22 cellular contexts compared by ENCODE assay signal in the genomic region with DNA sequence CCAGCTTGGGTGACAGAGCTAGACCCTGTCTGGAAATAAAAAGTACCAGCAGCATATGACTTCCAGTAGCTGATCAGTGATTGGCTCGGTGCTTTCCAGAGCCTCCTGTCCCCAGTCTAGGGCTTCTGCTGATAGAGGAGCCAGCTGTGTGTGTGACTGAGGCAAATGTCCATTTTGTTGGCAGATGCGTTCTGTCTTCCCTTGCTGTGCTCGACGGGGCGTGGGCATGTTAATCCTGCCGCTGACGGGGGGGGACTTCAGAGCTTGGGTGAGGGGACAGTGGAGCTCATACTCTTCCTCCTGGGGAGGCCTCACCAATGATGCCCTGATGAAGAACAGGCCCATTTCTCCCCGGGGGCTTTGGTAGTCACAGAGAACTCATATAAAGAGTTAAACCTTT.
"Had no signal": no experiment of that assay in that cellular context is flagged by ENCODE, and none has a peak within 500 bp of the region (broad histone marks: within the 10 kb centered on the region; RNA-seq: fewer than 3 reads in every experiment).

No MANE protein-coding gene starts in this region.

- ATAC-seq: heart left ventricle; sciatic nerve; stimulated activated memory B cell treated with anti-CD40 and anti-IgM and Interleukin-4, amounts not matched to agents 10 μg/mL and 1 μg/mL and 100 μg/mL, for 72 hours; stimulated activated naive CD8-positive, alpha-beta T cell treated with anti-CD3 and anti-CD28 coated beads, Interleukin-15, amount 100 ng/mL, for 72 hours had no signal

- DNase-seq: effector CD4-positive, alpha-beta T cell; foreskin melanocyte; heart left ventricle; hypothalamus; kidney glomerular epithelial cell; mesendoderm; naive B cell; occipital lobe; retina; spleen; stimulated activated CD4-positive, alpha-beta T cell treated with anti-CD3 and anti-CD28 coated beads, Interleukin-15, amount 100 ng/mL, for 24 hours; stimulated activated CD4-positive, alpha-beta T cell treated with anti-CD3 and anti-CD28 coated beads, Interleukin-1b, Interleukin-23, amount 100 ng/mL, for 48 hours; stimulated activated CD4-positive, alpha-beta T cell treated with anti-CD3 and anti-CD28 coated beads, Interleukin-4, amount 100 ng/mL, for 24 hours; stimulated activated naive CD8-positive, alpha-beta T cell treated with anti-CD3 and anti-CD28 coated beads, Interleukin-15, amount 100 ng/mL, for 72 hours; tibial artery; upper lobe of left lung had no signal

- H2AFZ ChIP-seq: parathyroid adenoma had no signal

- H3K4me1 ChIP-seq: parathyroid adenoma, prostate gland had no signal

- H3K4me3 ChIP-seq: coronary artery, heart left ventricle, prostate gland, spleen, tibial artery, upper lobe of left lung, vagina had no signal

- H3K27me3 ChIP-seq: heart left ventricle, spleen, tibial artery, upper lobe of left lung, vagina had no signal

- H3K79me2 ChIP-seq: parathyroid adenoma had no signal

- H3K9me3 ChIP-seq: heart left ventricle, prostate gland, spleen, tibial artery, upper lobe of left lung, vagina had no signal

- H3K27ac ChIP-seq: coronary artery, parathyroid adenoma, prostate gland, spleen, tibial artery, vagina had no signal
